Comparison of ENCODE assay signal across 1 cellular context in the genomic region with DNA sequence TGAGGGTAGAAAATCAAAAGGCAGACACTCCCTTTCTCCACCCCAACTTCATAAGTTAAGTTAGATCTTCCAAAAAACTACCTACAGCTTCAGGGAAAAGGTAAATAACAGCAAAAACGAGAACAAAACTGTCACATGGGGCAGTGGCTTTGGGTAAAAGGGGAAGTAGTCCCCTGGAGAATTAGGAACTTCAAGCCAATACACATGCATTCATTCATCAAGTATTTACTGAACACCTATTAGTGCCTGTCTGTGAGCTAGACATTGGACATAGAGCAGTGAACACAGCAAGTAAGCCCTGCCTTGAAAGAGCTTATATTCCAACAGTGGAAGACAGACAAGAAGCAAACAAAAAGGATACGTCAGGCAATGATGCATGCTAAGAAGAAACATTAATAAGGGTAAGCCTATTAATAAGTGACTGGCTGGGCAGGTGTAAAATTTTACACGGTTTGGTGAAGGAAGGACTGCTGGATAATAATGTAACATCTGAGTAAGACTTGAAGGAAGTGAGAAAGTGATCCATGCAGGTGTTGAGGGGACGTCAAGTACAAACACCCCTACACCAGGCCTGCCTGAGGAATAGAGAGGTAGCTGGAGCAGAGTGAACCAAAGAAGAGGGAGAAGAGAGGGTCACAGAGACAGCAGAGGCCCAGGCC.
TF ChIP-seq lines count a peak whose summit lies in the region.

No MANE protein-coding gene starts in this region.

TF ChIP-seq in HepG2, 621 proteins besides CTCF, POLR2A, EP300 and RAD21 (continued from another document):
- TF ChIP-seq IKZF1 (IDR thresholded peaks at IDR 0.05) (no peak), ZFP1 (CRISPR knock-in tag; IDR thresholded peaks at IDR 0.05) (no peak), POLR2AphosphoS2 (IDR thresholded peaks at IDR 0.05; ENCODE audit: low read depth, low read length) (no peak), NR2F6 (IDR thresholded peaks at IDR 0.05) (no peak), NR2F6 (CRISPR knock-in tag; IDR thresholded peaks at IDR 0.05) (no peak)
TF ChIP-seq in HepG2: peak in this region for 0.
